ENCODE assay signal across 1 cellular context in genomic region chr16:9595393-9595792, GRCh38.
A peak's percentile ranks its signal among the peaks of the same experiment; 100 is the strongest.
TF ChIP-seq lines count a peak whose summit lies in the region.

No MANE protein-coding gene starts in this region.

TF ChIP-seq in K562, 482 proteins besides CTCF, POLR2A, EP300 and RAD21 (continued from another document):
- TF ChIP-seq ZNF407 (IDR thresholded peaks at IDR 0.05; ENCODE audit: low read depth) (no peak), NFIX (CRISPR knock-in tag; IDR thresholded peaks at IDR 0.05; ENCODE audit: low read depth) (no peak), USF2 (CRISPR knock-in tag; IDR thresholded peaks at IDR 0.05) (no peak), TEAD4 (IDR thresholded peaks at IDR 0.05; ENCODE audit: low read length) (0 out of 2 replicates have a peak, but pooled peaks have one; percentile 12), TEAD4 (CRISPR knock-in tag; IDR thresholded peaks at IDR 0.05; ENCODE audit: borderline replicate concordance) (no peak), TRIM28 (IDR thresholded peaks at IDR 0.05) (no peak), CBFA2T3 (IDR thresholded peaks at IDR 0.05) (peak; percentile 20; the same call in 1 of the 2 replicates), ARID1B (IDR thresholded peaks at IDR 0.05) (0 out of 2 replicates have a peak, but pooled peaks have one; percentile 22), PKNOX1 (IDR thresholded peaks at IDR 0.05) (peak; percentile 67)
